Comparison of ENCODE assay signal across 14 cellular contexts in the genomic region with DNA sequence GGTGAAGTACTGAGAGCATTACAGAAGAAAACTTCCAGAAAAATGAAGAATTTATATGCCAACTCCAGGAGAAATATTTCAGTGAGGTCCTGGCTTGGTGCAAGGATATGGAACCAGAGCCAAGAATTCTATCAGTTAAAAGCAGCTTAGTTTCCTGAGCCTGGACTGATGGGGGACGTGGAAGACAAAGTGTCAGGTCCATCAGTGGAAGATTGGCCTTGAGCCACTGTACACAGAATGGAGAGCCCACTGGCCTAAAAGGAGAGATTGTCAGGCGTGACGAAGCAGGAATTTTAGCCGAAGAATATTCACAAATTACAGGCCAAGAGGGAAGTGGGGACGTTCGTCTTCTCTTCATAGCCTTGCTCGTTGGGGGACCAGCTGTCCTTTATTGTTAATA. TPM values are rescaled to one million over a fixed set of nuclear protein-coding genes. Genes with fewer than 3 reads are reported as not detected.
A peak's percentile ranks its signal among the peaks of the same experiment; 100 is the strongest.
DNase-seq lines count a peak whose midpoint lies in the region; ATAC-seq and TF ChIP-seq lines count a peak whose summit lies in the region.
"Had no signal": no experiment of that assay in that cellular context is flagged by ENCODE, and none has a peak within 500 bp of the region (broad histone marks: within the 10 kb centered on the region; RNA-seq: fewer than 3 reads in every experiment).

No MANE protein-coding gene starts in this region.

- peaks cover 3% of the 10 kb centered on the region for H3K4me1 ChIP-seq in right cardiac atrium (ENCODE audit: control insufficient read depth, insufficient read depth, low read length)
- H3K4me1 ChIP-seq in right atrium auricular region: peaks cover 0 to 4% of the 10 kb centered on the region in 2 donors
- H3K4me1 ChIP-seq: BE2C, HAP-1 had no signal

- 29% methylated on average over 7 of the region's 7 CpGs for WGBS in right cardiac atrium

- TF ChIP-seq CTCF in right atrium auricular region (IDR thresholded peaks at IDR 0.05) (no peak), mesothelial cell of epicardium (IDR thresholded peaks at IDR 0.05; ENCODE audit: unreplicated experiment) (no peak), type B pancreatic cell (conservative IDR thresholded peaks at IDR 0.05) (no peak)
- TF ChIP-seq CTCF in CD4-positive, alpha-beta T cell (IDR thresholded peaks at IDR 0.05): no peak

- no peaks in the 10 kb centered on the region for H3K27me3 Mint-ChIP-seq in mesothelial cell of epicardium (ENCODE audit: low read depth)
- H3K27me3 Mint-ChIP-seq in type B pancreatic cell: peaks cover 4% of the 10 kb centered on the region
- H3K27me3 Mint-ChIP-seq in CD4-positive, alpha-beta T cell: no peaks in the 10 kb centered on the region

- H3K36me3 ChIP-seq in right atrium auricular region: no peaks in the 10 kb centered on the region
- H3K36me3 ChIP-seq: BE2C, HAP-1 had no signal

- H3K36me3 Mint-ChIP-seq in mesothelial cell of epicardium: no peaks in the 10 kb centered on the region
- H3K36me3 Mint-ChIP-seq in type B pancreatic cell: peaks cover 14% of the 10 kb centered on the region
- no peaks in the 10 kb centered on the region for H3K36me3 Mint-ChIP-seq in CD4-positive, alpha-beta T cell (ENCODE audit: low read depth)
- H3K36me3 Mint-ChIP-seq: CD8-positive, alpha-beta T cell had no signal

- H3K27me3 ChIP-seq in right cardiac atrium (ENCODE audit: control insufficient read depth, insufficient read depth) (no peaks in the 10 kb centered on the region), right atrium auricular region (no peaks in the 10 kb centered on the region)
- H3K27me3 ChIP-seq in CD4-positive, alpha-beta T cell (ENCODE audit: control insufficient read depth, insufficient read depth, low read length): no peaks in the 10 kb centered on the region
- H3K27me3 ChIP-seq: BE2C had no signal

- peaks cover 25% of the 10 kb centered on the region for H3K4me1 Mint-ChIP-seq in mesothelial cell of epicardium
- peaks cover 53% of the 10 kb centered on the region for H3K4me1 Mint-ChIP-seq in type B pancreatic cell (ENCODE audit: unreplicated experiment)
- H3K4me1 Mint-ChIP-seq in CD4-positive, alpha-beta T cell (ENCODE audit: low read depth): no peaks in the 10 kb centered on the region

- H3K9me3 Mint-ChIP-seq in mesothelial cell of epicardium: peaks cover 13% of the 10 kb centered on the region
- peaks cover 12% of the 10 kb centered on the region for H3K9me3 Mint-ChIP-seq in type B pancreatic cell
- H3K9me3 Mint-ChIP-seq in CD4-positive, alpha-beta T cell: peaks cover 5% of the 10 kb centered on the region

- ATAC-seq in right cardiac atrium (peak; percentile 82 to 89), GM18861 (IDR thresholded peaks at IDR 0.05; ENCODE audit: unreplicated experiment) (no peak)
- no peak for ATAC-seq in CD4-positive, alpha-beta T cell (ENCODE audit: poor library complexity)
- ATAC-seq: CD8-positive, alpha-beta T cell had no signal

- DNase-seq in right cardiac atrium (no peak), right atrium auricular region (ENCODE audit: low spot score) (no peak), cerebellar cortex (ENCODE audit: low spot score) (peak; percentile 25), mesothelial cell of epicardium (ENCODE audit: low spot score in 2 of 2, unreplicated experiment in 2 of 2) (no peak), type B pancreatic cell (ENCODE audit: extremely low spot score, unreplicated experiment) (no peak), NCI-H345 treated with DMSO at 0.1 percent for 48 hours (lab: John Stamatoyannopoulos, UW; ENCODE audit: unreplicated experiment) (no peak)
- no peak for DNase-seq in CD4-positive, alpha-beta T cell
- DNase-seq: BE2C; CD8-positive, alpha-beta T cell; COR-L47; DMS153 had no signal

- POLR2A ChIA-PET in CD4-positive, alpha-beta T cell (lab: Charles Lee): no interaction called here

- no peak overlapping the region for H3K27ac ChIP-seq in right cardiac atrium (ENCODE audit: low read length)
- H3K27ac ChIP-seq in right atrium auricular region: no peak overlapping the region
- H3K27ac ChIP-seq in CD4-positive, alpha-beta T cell (ENCODE audit: low read depth, low read length): no peak overlapping the region
- H3K27ac ChIP-seq: C4-2B had no signal

- H3K9me3 ChIP-seq in right cardiac atrium (ENCODE audit: control insufficient read depth, low read length): no peaks in the 10 kb centered on the region
- peaks cover 0 to 9% of the 10 kb centered on the region in 2 donors for H3K9me3 ChIP-seq in right atrium auricular region
- peaks cover 7% of the 10 kb centered on the region for H3K9me3 ChIP-seq in CD4-positive, alpha-beta T cell (ENCODE audit: control insufficient read depth, low read length)
- H3K9me3 ChIP-seq: BE2C, HAP-1 had no signal

- no peak overlapping the region for H3K4me3 Mint-ChIP-seq in mesothelial cell of epicardium
- peak overlapping the region; percentile 65 for H3K4me3 Mint-ChIP-seq in type B pancreatic cell
- no peak overlapping the region for H3K4me3 Mint-ChIP-seq in CD4-positive, alpha-beta T cell
- H3K4me3 Mint-ChIP-seq: CD8-positive, alpha-beta T cell had no signal

- intact Hi-C loops in right cardiac atrium (cut with DNase I): no loop called here
- intact Hi-C loops in CD4-positive, alpha-beta T cell (cut with DNase I, micrococcal nuclease): no loop called here

- H3K4me3 ChIP-seq in right cardiac atrium (ENCODE audit: low read length) (no peak overlapping the region), right atrium auricular region (no peak overlapping the region)
- H3K4me3 ChIP-seq: HAP-1 had no signal

- peak overlapping the region; percentile 68 for H3K27ac Mint-ChIP-seq in mesothelial cell of epicardium
- H3K27ac Mint-ChIP-seq in type B pancreatic cell: peak overlapping the region; percentile 18
- H3K27ac Mint-ChIP-seq in CD4-positive, alpha-beta T cell: no peak overlapping the region
- H3K27ac Mint-ChIP-seq: CD8-positive, alpha-beta T cell had no signal

- CTCF ChIA-PET in CD4-positive, alpha-beta T cell (lab: Charles Lee): no interaction called here

RNA-seq across cellular contexts. Expression of gene TMEM132C, which starts 56.1 kb away (rescaled TPM):
- total RNA-seq in right cardiac atrium (10 to 100 TPM in 2 of 4 donors, 1 to 10 TPM in 2; 6.7 to 16.3 (median 10.8) TPM), right atrium auricular region (10 to 100 TPM in 1 of 2 donors, 1 to 10 TPM in 1; 5.3 to 10.5 TPM), mesothelial cell of epicardium (24.2 to 26.0 TPM (median 25.5 TPM) in 3 replicates), type B pancreatic cell (ENCODE audit: low replicate concordance) (4.3 and 61.8 TPM in 2 replicates)
- polyA plus RNA-seq in right cardiac atrium: 4.9 TPM
- total RNA-seq in CD4-positive, alpha-beta T cell: not detected
- total RNA-seq: CD8-positive, alpha-beta T cell had no signal

Comparison
In these comparisons a context has a peak if more than half of its experiments do, and no peak if none do; other contexts are left out.
1. ATAC-seq: peak in right cardiac atrium (2 of 2); none in CD4-positive, alpha-beta T cell (single experiment) and GM18861 (single experiment).